In genomic region chr10:8663131-8663530, GRCh38 we compare ENCODE assay signal across 23 cellular contexts.
DNase-seq lines count a peak whose midpoint lies in the region; TF ChIP-seq lines count a peak whose summit lies in the region.
"Had no signal": no experiment of that assay in that cellular context is flagged by ENCODE, and none has a peak within 500 bp of the region (broad histone marks: within the 10 kb centered on the region; RNA-seq: fewer than 3 reads in every experiment).

No MANE protein-coding gene starts in this region.

- TF ChIP-seq CTCF in RWPE1 (conservative IDR thresholded peaks at IDR 0.05; ENCODE audit: low read depth) (no peak), epithelial cell of esophagus (IDR thresholded peaks at IDR 0.05; ENCODE audit: insufficient read depth, low read depth, low read length, missing control alignments) (no peak)

- POLR2A ChIA-PET in RWPE1 (lab: Yijun Ruan, JAX; ENCODE audit: low non-redundant PET) = no interaction called here

- no peak overlapping the region for H3K27ac ChIP-seq in RWPE1
- H3K27ac ChIP-seq: BLaER1 had no signal

- no peak overlapping the region for H3K4me3 ChIP-seq in epithelial cell of esophagus (ENCODE audit: low read length)
- H3K4me3 ChIP-seq: BLaER1, GM12878 had no signal

- CTCF ChIA-PET in RWPE1 (lab: Yijun Ruan, JAX) = no interaction called here

- DNase-seq in RWPE1 (ENCODE audit: low spot score) (peak; percentile 3), amniotic epithelial cell (ENCODE audit: low read depth) (peak; percentile 19), epithelial cell of esophagus (ENCODE audit: low read depth) (peak; percentile 76), NCI-H1105 (lab: John Stamatoyannopoulos, UW) (no peak)
- no peak for DNase-seq in activated naive CD4-positive, alpha-beta T cell treated with Interleukin-2 at 50 U/mL for 16 hours
- DNase-seq in activated CD8-positive, alpha-beta memory T cell treated with anti-CD3 and anti-CD28 coated beads, Interleukin-2, amount 50 U/mL, for 4 hours = no peak
- DNase-seq: 8988T; ACHN; BE2C; C1 segment of cervical spinal cord; CD4-positive, alpha-beta memory T cell; CD4-positive, CD25-positive, alpha-beta regulatory T cell; CD8-positive, alpha-beta memory T cell; COR-L47; DMS 273 treated with DMSO at 0.1 percent for 48 hours; DMS153; DMS53; DMS79; DND-41; EL; GDM1 had no signal

Comparison
In these comparisons a context has a peak if more than half of its experiments do, and no peak if none do; other contexts are left out.
1. DNase-seq: peak in RWPE1 (single experiment), amniotic epithelial cell (single experiment) and epithelial cell of esophagus (single experiment); none in activated naive CD4-positive, alpha-beta T cell treated with Interleukin-2 at 50 U/mL for 16 hours (single experiment), activated CD8-positive, alpha-beta memory T cell treated with anti-CD3 and anti-CD28 coated beads, Interleukin-2, amount 50 U/mL, for 4 hours (single experiment) and NCI-H1105 (single experiment).